ENCODE assay signal across 8 cellular contexts in genomic region chr2:239293450-239294430, GRCh38.
DNase-seq lines count a peak whose midpoint lies in the region; ATAC-seq and TF ChIP-seq lines count a peak whose summit lies in the region.

No MANE protein-coding gene starts in this region.

- H3K4me2 ChIP-seq in IMR-90 (ENCODE audit: low read depth, low read length), result no peak overlapping the region

- H2BK15ac ChIP-seq in IMR-90 (ENCODE audit: low read depth, low read length), result no peak overlapping the region

- 0 out of 2 replicates have a peak overlapping the region, but pooled peaks have one; percentile 26 for H3K14ac ChIP-seq in IMR-90 (replicated peaks; ENCODE audit: low read depth, low read length)

- TF ChIP-seq POLR2A in IMR-90 (IDR thresholded peaks at IDR 0.05; ENCODE audit: low read depth, low read length) (no peak), adrenal gland (IDR thresholded peaks at IDR 0.05) (no peak), gastrocnemius medialis (IDR thresholded peaks at IDR 0.05) (peak; percentile 34 to 59)

- H3K4me3 ChIP-seq in IMR-90 (ENCODE audit: insufficient read depth, low read depth, low read length), result no peak overlapping the region
- H3K4me3 ChIP-seq in adrenal gland, result no peak overlapping the region
- H3K4me3 ChIP-seq in gastrocnemius medialis, result no peak overlapping the region

- no peak overlapping the region for H3K56ac ChIP-seq in IMR-90 (ENCODE audit: extremely low read depth, insufficient read depth, low read length)

- H4K91ac ChIP-seq in IMR-90 (ENCODE audit: insufficient read depth, low read depth, low read length), result no peak overlapping the region

- H4K8ac ChIP-seq in IMR-90 (ENCODE audit: low read depth in 2 of 2, low read length in 2 of 2), result no peak overlapping the region

- H3K4me1 ChIP-seq in IMR-90 (ENCODE audit: control insufficient read depth, insufficient read depth, low read length) (peaks cover 43% of the 10 kb centered on the region), adrenal gland (replicated peaks in 1 of 2) (peaks cover 34 to 72% of the 10 kb centered on the region in 2 donors), gastrocnemius medialis (peaks cover 94 to 97% of the 10 kb centered on the region in 2 donors)

- H2BK20ac ChIP-seq in IMR-90 (ENCODE audit: low read depth, low read length), result no peak overlapping the region

- no peak overlapping the region for H4K5ac ChIP-seq in IMR-90 (ENCODE audit: low read depth, low read length)

- peaks cover 10% of the 10 kb centered on the region for H3K9me1 ChIP-seq in IMR-90 (ENCODE audit: insufficient read depth, low read length)

- no peak for TF ChIP-seq RAD21 in IMR-90 (IDR thresholded peaks at IDR 0.05; ENCODE audit: low read length)

- H3K27ac ChIP-seq in IMR-90 (ENCODE audit: insufficient read depth, low read length) (no peak overlapping the region), adrenal gland (peak overlapping the region in 3 of 5 donors; percentile 10 to 77 (median 69)), gastrocnemius medialis (peak overlapping the region; percentile 94 to 99 (median 98)), caudate nucleus (ENCODE audit: low read depth, low read length) (no peak overlapping the region)

- H3K9me3 ChIP-seq in IMR-90 (ENCODE audit: control insufficient read depth, insufficient read depth, low read length) (no peaks in the 10 kb centered on the region), adrenal gland (replicated peaks in 1 of 3) (no peaks in the 10 kb centered on the region), gastrocnemius medialis (no peaks in the 10 kb centered on the region)

- no peak overlapping the region for H2AK9ac ChIP-seq in IMR-90 (replicated peaks; ENCODE audit: low read depth, low read length, poor library complexity)

- peaks cover 17% of the 10 kb centered on the region for H4K20me1 ChIP-seq in IMR-90 (ENCODE audit: insufficient read depth, low read length)

- CTCF ChIA-PET in IMR-90 (lab: Yijun Ruan, JAX), result no interaction called here

- no peak overlapping the region; the same call in 1 of the 2 replicates for H3K18ac ChIP-seq in IMR-90 (ENCODE audit: low read depth, low read length)

- H3K27me3 ChIP-seq in IMR-90 (ENCODE audit: control insufficient read depth, insufficient read depth, low read length) (no peaks in the 10 kb centered on the region), adrenal gland (no peaks in the 10 kb centered on the region), gastrocnemius medialis (no peaks in the 10 kb centered on the region)

- in situ Hi-C loops in IMR-90 (cut with MboI; ENCODE audit: low sequenced_read_pairs) (no loop called here), gastrocnemius medialis (cut with MboI; ENCODE audit: low sequenced_read_pairs in 4 of 4) (no loop called here)

- peak overlapping the region; percentile 33; the same call in 1 of the 2 replicates for H3K4ac ChIP-seq in IMR-90 (ENCODE audit: low read depth, low read length)

- no peak overlapping the region for H2BK120ac ChIP-seq in IMR-90 (ENCODE audit: low read depth, low read length)

- H2AK5ac ChIP-seq in IMR-90 (ENCODE audit: low read depth, low read length), result peak overlapping the region; percentile 28; the same call in 1 of the 2 replicates

- no peak overlapping the region for H3K23ac ChIP-seq in IMR-90 (ENCODE audit: low read depth, low read length)

- no peak for TF ChIP-seq CTCF in IMR-90 (conservative IDR thresholded peaks at IDR 0.05; ENCODE audit: low read depth, low read length)
- TF ChIP-seq CTCF in adrenal gland (IDR thresholded peaks at IDR 0.05), result no peak
- no peak for TF ChIP-seq CTCF in gastrocnemius medialis (IDR thresholded peaks at IDR 0.05 in 4 of 5, conservative IDR thresholded peaks at IDR 0.05 in 1 of 5)

- no peak for DNase-seq in IMR-90
- peak in 4 of 7 donors; percentile 36 to 72 (median 50) for DNase-seq in adrenal gland
- peak; percentile 26 to 37 for DNase-seq in gastrocnemius medialis
- DNase-seq in NCI-H510A treated with DMSO at 0.1 percent for 48 hours (lab: John Stamatoyannopoulos, UW), result no peak
- no peak for DNase-seq in RKO (ENCODE audit: low spot score)
- DNase-seq in iPS-NIHi7 (ENCODE audit: extremely low spot score), result no peak
- no peak for DNase-seq in caudate nucleus (lab: John Stamatoyannopoulos, UW)

- POLR2A ChIA-PET in IMR-90 (lab: Charles Lee; ENCODE audit: unreplicated experiment), result no interaction called here

- no TSS peak for BruUV-seq in IMR-90 (replicated peaks; lab: Mats Ljungman, UMichigan)

- intact Hi-C loops in IMR-90 (cut with micrococcal nuclease), result no loop called here
- intact Hi-C loops in adrenal gland (cut with DNase I), result no loop called here
- intact Hi-C loops in gastrocnemius medialis (cut with DNase I; ENCODE audit: low total_unique reads), result loop anchor here (5.0 kb wide), 1 partner anchor 46 kb away; no protein-coding TSS in a partner anchor

- ATAC-seq in GM19043 (IDR thresholded peaks at IDR 0.05; ENCODE audit: low read depth, unreplicated experiment) (peak; percentile 78), IMR-90 (ENCODE audit: low read depth) (no peak), gastrocnemius medialis (peak in 1 of 2 donors; percentile 6)

- H2AFZ ChIP-seq in IMR-90 (replicated peaks; ENCODE audit: low read length, poor library complexity), result no peak overlapping the region

- H3K36me3 ChIP-seq in IMR-90 (ENCODE audit: control insufficient read depth, insufficient read depth, low read length) (no peaks in the 10 kb centered on the region), adrenal gland (replicated peaks in 1 of 2) (no peaks in the 10 kb centered on the region), gastrocnemius medialis (no peaks in the 10 kb centered on the region)

- dilution Hi-C loops in IMR-90 (cut with HindIII; ENCODE audit: low sequenced_read_pairs, unreplicated experiment), result no loop called here

- no peak overlapping the region for H3K9ac ChIP-seq in IMR-90 (ENCODE audit: low read depth, low read length)

- H2BK5ac ChIP-seq in IMR-90 (ENCODE audit: low read depth, low read length, poor library complexity, severe bottlenecking), result no peak overlapping the region

- peaks cover 46 to 84% of the 10 kb centered on the region in 2 experiments for H3K79me1 ChIP-seq in IMR-90 (ENCODE audit: low read depth in 1 of 2, low read length in 2 of 2)

- WGBS in IMR-90 (ENCODE audit: extremely low coverage in 2 of 2, insufficient read length in 1 of 2), 2 experiments, result 91% methylated on average over 7 of the region's 23 CpGs; no CpG with 5 or more reads in 1 of the 2 experiments
- 74 to 90% (median 80%) methylated on average over 16 to 23 of the region's 23 CpGs for WGBS in adrenal gland, 4 donors

TF ChIP-seq in IMR-90, 13 proteins besides CTCF, POLR2A, EP300 and RAD21:
- TF ChIP-seq MAZ (IDR thresholded peaks at IDR 0.05; ENCODE audit: borderline replicate concordance, low read depth, low read length) (no peak), MAFK (IDR thresholded peaks at IDR 0.05; ENCODE audit: low read depth, low read length) (no peak), USF2 (IDR thresholded peaks at IDR 0.05; ENCODE audit: low read depth, low read length) (no peak), SMC3 (IDR thresholded peaks at IDR 0.05; ENCODE audit: low read depth, low read length) (no peak), ELK1 (IDR thresholded peaks at IDR 0.05; ENCODE audit: borderline replicate concordance, low read depth, low read length) (no peak), MXI1 (IDR thresholded peaks at IDR 0.05; ENCODE audit: borderline replicate concordance, low read depth, low read length) (no peak), RCOR1 (IDR thresholded peaks at IDR 0.05; ENCODE audit: insufficient replicate concordance, low read length) (no peak), NFE2L2 (IDR thresholded peaks at IDR 0.05; ENCODE audit: low read depth, low read length) (no peak), BHLHE40 (IDR thresholded peaks at IDR 0.05; ENCODE audit: low read depth, low read length) (no peak), RFX5 (IDR thresholded peaks at IDR 0.05; ENCODE audit: low read depth, low read length) (no peak), CEBPB (IDR thresholded peaks at IDR 0.05; ENCODE audit: low read depth, low read length) (no peak), FOS (IDR thresholded peaks at IDR 0.05; ENCODE audit: low read depth, low read length) (no peak), CHD1 (IDR thresholded peaks at IDR 0.05; ENCODE audit: low read depth, low read length) (no peak)

Comparison
In these comparisons a context has a peak if more than half of its experiments do, and no peak if none do; other contexts are left out.
1. DNase-seq: peak in adrenal gland (4 of 7) and gastrocnemius medialis (2 of 2); none in IMR-90 (single experiment), NCI-H510A treated with DMSO at 0.1 percent for 48 hours (single experiment), RKO (single experiment), iPS-NIHi7 (single experiment) and caudate nucleus (0 of 61).
2. H3K27ac ChIP-seq: peak in adrenal gland (3 of 5) and gastrocnemius medialis (4 of 4); none in IMR-90 (single experiment) and caudate nucleus (single experiment).
3. POLR2A ChIP-seq: peak in gastrocnemius medialis (2 of 2); none in IMR-90 (single experiment) and adrenal gland (0 of 2).